Comparison of ENCODE assay signal across 29 cellular contexts in genomic region chr1:212719633-212720032, GRCh38.
"Had no signal": no experiment of that assay in that cellular context is flagged by ENCODE, and none has a peak within 500 bp of the region (broad histone marks: within the 10 kb centered on the region; RNA-seq: fewer than 3 reads in every experiment).

No MANE protein-coding gene starts in this region.

- H3K27me3 Mint-ChIP-seq: stimulated activated memory B cell treated with anti-CD40 and anti-IgM and Interleukin-4, amounts not matched to agents 10 μg/mL and 1 μg/mL and 100 μg/mL, for 72 hours had no signal

- FAIRE-seq: urothelium cell line had no signal

- DNase-seq: stimulated activated CD4-positive, alpha-beta T cell treated with anti-CD3 and anti-CD28 coated beads, Interleukin-2, amount 100 ng/mL, for 48 hours; stimulated activated CD4-positive, alpha-beta T cell treated with anti-CD3 and anti-CD28 coated beads, Interleukin-4, amount 100 ng/mL, for 1 hour; stimulated activated CD4-positive, alpha-beta T cell treated with anti-CD3 and anti-CD28 coated beads, Interleukin-4, amount 100 ng/mL, for 24 hours; stimulated activated CD4-positive, alpha-beta T cell treated with anti-CD3 and anti-CD28 coated beads, Interleukin-4, amount 100 ng/mL, for 4 hours; stimulated activated CD8-positive, alpha-beta memory T cell treated with anti-CD3 and anti-CD28 coated beads, Interleukin-4, amount 100 ng/mL, for 48 hours; stimulated activated naive B cell treated with anti-CD40 and anti-IgM and Interleukin-4, amounts not matched to agents 10 μg/mL and 1 μg/mL and 100 μg/mL, for 72 hours; stimulated activated naive CD4-positive, alpha-beta T cell; stimulated activated naive CD4-positive, alpha-beta T cell treated with Interleukin-2 at 50 U/mL for 16 hours; stimulated activated naive CD8-positive, alpha-beta T cell treated with anti-CD3 and anti-CD28 coated beads, Interleukin-15, amount 100 ng/mL, for 72 hours; stimulated activated naive CD8-positive, alpha-beta T cell treated with anti-CD3 and anti-CD28 coated beads, Interleukin-15, Interleukin-2, amounts not matched to agents 100 U/mL and 50 U/mL, for 24 hours; stomach; substantia nigra; testis; thyroid gland; tibial artery; transverse colon; trophoblast cell; upper lobe of left lung; upper lobe of right lung; uterus had no signal

- H3K9me3 Mint-ChIP-seq: stimulated activated effector memory CD8-positive, alpha-beta T cell treated with anti-CD3 and anti-CD28 coated beads, Interleukin-12 subunit alpha, Interleukin-12 subunit beta, amount 100 ng/mL, for 72 hours; stimulated activated memory B cell treated with anti-CD40 and anti-IgM and Interleukin-4, amounts not matched to agents 10 μg/mL and 1 μg/mL and 100 μg/mL, for 72 hours; stimulated activated naive B cell treated with anti-CD40 and anti-IgM and Interleukin-4, amounts not matched to agents 10 μg/mL and 1 μg/mL and 100 μg/mL, for 72 hours; type B pancreatic cell had no signal

- H3K9me3 ChIP-seq: stomach, suprapubic skin, testis, thoracic aorta, thyroid gland, tibial artery, tibial nerve, transverse colon, upper lobe of left lung, upper lobe of right lung, uterus, vagina had no signal

- H3K36me3 ChIP-seq: stomach, suprapubic skin, thoracic aorta, thyroid gland, tibial artery, tibial nerve, transverse colon, upper lobe of left lung, upper lobe of right lung, uterus, vagina had no signal

- H3K4me3 Mint-ChIP-seq: stimulated activated effector memory CD8-positive, alpha-beta T cell treated with anti-CD3 and anti-CD28 coated beads, Interleukin-12 subunit alpha, Interleukin-12 subunit beta, amount 100 ng/mL, for 72 hours; stimulated activated memory B cell treated with anti-CD40 and anti-IgM and Interleukin-4, amounts not matched to agents 10 μg/mL and 1 μg/mL and 100 μg/mL, for 72 hours; stimulated activated naive B cell treated with anti-CD40 and anti-IgM and Interleukin-4, amounts not matched to agents 10 μg/mL and 1 μg/mL and 100 μg/mL, for 72 hours; stimulated activated naive CD8-positive, alpha-beta T cell treated with anti-CD3 and anti-CD28 coated beads, Interleukin-15, amount 100 ng/mL, for 72 hours; stimulated activated naive CD8-positive, alpha-beta T cell treated with anti-CD3 and anti-CD28 coated beads, Interleukin-15, Interleukin-2, amounts not matched to agents 100 ng/mL and 50 ng/mL, for 24 hours; type B pancreatic cell had no signal

- H3K27me3 ChIP-seq: stomach, suprapubic skin, testis, thyroid gland, tibial artery, tibial nerve, upper lobe of left lung, upper lobe of right lung, uterus, vagina had no signal

- H3K4me3 ChIP-seq: stomach, suprapubic skin, testis, thoracic aorta, thyroid gland, tibial artery, tibial nerve, transverse colon, upper lobe of left lung, upper lobe of right lung, uterus, vagina had no signal

- H3K27ac Mint-ChIP-seq: stimulated activated effector memory CD8-positive, alpha-beta T cell treated with anti-CD3 and anti-CD28 coated beads, Interleukin-12 subunit alpha, Interleukin-12 subunit beta, amount 100 ng/mL, for 72 hours; stimulated activated memory B cell treated with anti-CD40 and anti-IgM and Interleukin-4, amounts not matched to agents 10 μg/mL and 1 μg/mL and 100 μg/mL, for 72 hours; stimulated activated naive B cell treated with anti-CD40 and anti-IgM and Interleukin-4, amounts not matched to agents 10 μg/mL and 1 μg/mL and 100 μg/mL, for 72 hours; stimulated activated naive CD8-positive, alpha-beta T cell treated with anti-CD3 and anti-CD28 coated beads, Interleukin-15, amount 100 ng/mL, for 72 hours; stimulated activated naive CD8-positive, alpha-beta T cell treated with anti-CD3 and anti-CD28 coated beads, Interleukin-15, Interleukin-2, amounts not matched to agents 100 ng/mL and 50 ng/mL, for 24 hours; type B pancreatic cell had no signal

- ATAC-seq: stimulated activated effector memory CD8-positive, alpha-beta T cell treated with anti-CD3 and anti-CD28 coated beads, Interleukin-12 subunit alpha, Interleukin-12 subunit beta, amount 100 ng/mL, for 72 hours; stimulated activated memory B cell treated with anti-CD40 and anti-IgM and Interleukin-4, amounts not matched to agents 10 μg/mL and 1 μg/mL and 100 μg/mL, for 72 hours; stimulated activated naive B cell treated with anti-CD40 and anti-IgM and Interleukin-4, amounts not matched to agents 10 μg/mL and 1 μg/mL and 100 μg/mL, for 72 hours; stimulated activated naive CD8-positive, alpha-beta T cell treated with anti-CD3 and anti-CD28 coated beads, Interleukin-15, amount 100 ng/mL, for 72 hours; stimulated activated naive CD8-positive, alpha-beta T cell treated with anti-CD3 and anti-CD28 coated beads, Interleukin-15, Interleukin-2, amounts not matched to agents 100 U/mL and 50 U/mL, for 24 hours; upper lobe of right lung had no signal

- H3K4me1 ChIP-seq: testis, thyroid gland, tibial artery, tibial nerve, uterus had no signal

- H3K36me3 Mint-ChIP-seq: stimulated activated memory B cell treated with anti-CD40 and anti-IgM and Interleukin-4, amounts not matched to agents 10 μg/mL and 1 μg/mL and 100 μg/mL, for 72 hours had no signal

- H3K27ac ChIP-seq: stomach, suprapubic skin, testis, thoracic aorta, thyroid gland, tibial artery, tibial nerve, transverse colon, upper lobe of left lung, upper lobe of right lung, uterus, vagina had no signal
